16 cellular contexts compared by ENCODE assay signal in the genomic region with DNA sequence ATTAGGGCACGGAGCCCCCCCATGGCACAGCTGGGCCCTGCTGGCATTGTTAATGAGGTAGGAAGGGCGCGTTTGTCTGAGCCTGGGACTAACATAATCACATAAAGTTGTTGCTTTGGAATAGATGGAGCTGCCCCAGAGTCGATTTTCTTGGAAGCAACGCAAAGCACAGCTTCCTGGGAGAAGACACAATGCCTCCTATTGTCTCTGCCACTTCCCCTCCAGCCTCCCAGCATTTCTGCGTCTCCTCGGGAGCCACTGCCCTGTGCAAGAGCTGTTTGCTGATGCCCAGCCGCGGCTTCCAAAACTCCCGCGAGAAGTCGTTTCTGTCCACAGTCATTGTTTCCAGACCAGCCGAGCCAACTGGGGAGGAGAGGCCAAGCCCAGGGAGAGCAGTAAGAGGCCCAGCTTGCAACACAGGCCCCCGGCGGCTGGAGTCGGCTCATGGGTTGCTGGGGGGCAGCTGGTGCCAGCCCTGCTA. TPM values are rescaled to one million over a fixed set of nuclear protein-coding genes. Genes with fewer than 3 reads are reported as not detected.
DNase-seq lines count a peak whose midpoint lies in the region; ATAC-seq and TF ChIP-seq lines count a peak whose summit lies in the region.
"Had no signal": no experiment of that assay in that cellular context is flagged by ENCODE, and none has a peak within 500 bp of the region (broad histone marks: within the 10 kb centered on the region; RNA-seq: fewer than 3 reads in every experiment).

No MANE protein-coding gene starts in this region.

- no peaks in the 10 kb centered on the region for H3K79me2 ChIP-seq in mammary epithelial cell (ENCODE audit: insufficient read depth, low read length)

- no peak overlapping the region for H3K27ac ChIP-seq in mammary epithelial cell (ENCODE audit: insufficient read depth, low read depth, low read length)
- H3K27ac ChIP-seq: SJSA1 had no signal

- no peak overlapping the region for H3K9ac ChIP-seq in mammary epithelial cell (ENCODE audit: insufficient read depth, low read length)

- H4K20me1 ChIP-seq in mammary epithelial cell (ENCODE audit: insufficient read depth, low read length) = no peaks in the 10 kb centered on the region

- intact Hi-C loops in mammary epithelial cell (cut with micrococcal nuclease) (no loop called here), left ventricle myocardium superior (cut with micrococcal nuclease) (no loop called here)

- no peaks in the 10 kb centered on the region for H3K36me3 ChIP-seq in mammary epithelial cell (ENCODE audit: insufficient read depth, low read length)
- H3K36me3 ChIP-seq: esophagus squamous epithelium, SJSA1 had no signal

- H2AFZ ChIP-seq in mammary epithelial cell (ENCODE audit: low read depth, low read length) = peak overlapping the region; percentile 82

- H3K27me3 ChIP-seq in mammary epithelial cell (ENCODE audit: insufficient read depth, low read length) = no peaks in the 10 kb centered on the region
- H3K27me3 ChIP-seq: SJSA1 had no signal

- no peak overlapping the region for H3K4me2 ChIP-seq in mammary epithelial cell (ENCODE audit: insufficient read depth, low read depth, low read length)

- no peak overlapping the region for H3K4me3 ChIP-seq in mammary epithelial cell (replicated peaks in 1 of 3; ENCODE audit: insufficient read depth in 1 of 3, low read depth in 2 of 3, low read length in 3 of 3)
- H3K4me3 ChIP-seq: esophagus squamous epithelium, GM12878, SJSA1 had no signal

- ATAC-seq in left ventricle myocardium superior = peak; percentile 52
- ATAC-seq: CD8-positive, alpha-beta T cell; GM12878 had no signal

- H3K9me3 ChIP-seq in mammary epithelial cell (replicated peaks; ENCODE audit: insufficient read depth, low read length) = peaks cover 11% of the 10 kb centered on the region

- TF ChIP-seq CTCF in mammary epithelial cell (conservative IDR thresholded peaks at IDR 0.05 in 1 of 2, IDR thresholded peaks at IDR 0.05 in 1 of 2; ENCODE audit: extremely low read depth in 1 of 2, insufficient read depth in 1 of 2, low read depth in 1 of 2, low read length in 2 of 2) = no peak
- no peak for TF ChIP-seq CTCF in GM13976 (IDR thresholded peaks at IDR 0.05; ENCODE audit: borderline replicate concordance, control extremely low read depth, extremely low read depth, insufficient read depth, missing control alignments)

- WGBS in mammary epithelial cell (ENCODE audit: low coverage, missing lambda C conversion rate) = 30% methylated on average over 14 of the region's 16 CpGs

- CTCF ChIA-PET in mammary epithelial cell (lab: Charles Lee; ENCODE audit: low non-redundant PET) = no interaction called here

- in situ Hi-C loops in mammary epithelial cell (cut with MboI; ENCODE audit: low sequenced_read_pairs in 2 of 2) (no loop called here), GM13976 (cut with MboI; ENCODE audit: low sequenced_read_pairs, unreplicated experiment) (no loop called here)

- peak; percentile 87 for DNase-seq in Ammon's horn (ENCODE audit: low spot score)
- no peak for DNase-seq in mammary epithelial cell
- DNase-seq in left ventricle myocardium superior = peak; percentile 70
- peak; percentile 92 for DNase-seq in pons (ENCODE audit: low spot score)
- DNase-seq in NCI-H524 (lab: John Stamatoyannopoulos, UW) = no peak
- no peak for DNase-seq in dedifferentiated amniotic fluid mesenchymal stem cell (ENCODE audit: extremely low spot score)
- DNase-seq in GM13976 (ENCODE audit: low spot score) = no peak
- DNase-seq in NCI-H2227 (lab: John Stamatoyannopoulos, UW; ENCODE audit: unreplicated experiment) = no peak
- DNase-seq: activated CD4-positive, alpha-beta T cell treated with anti-CD3 and anti-CD28 coated beads, Interleukin-2, amount 50 U/mL, for 48 hours; activated naive CD8-positive, alpha-beta T cell treated with anti-CD3 and anti-CD28 coated beads, Interleukin-2, amount 50 U/mL, for 24 hours; CD8-positive, alpha-beta T cell; cortex of kidney; esophagus squamous epithelium; NCI-H1105 had no signal

- no TSS peak for BruUV-seq in mammary epithelial cell (replicated peaks; lab: Mats Ljungman, UMichigan)

- H3K4me1 ChIP-seq in mammary epithelial cell (ENCODE audit: insufficient read depth, low read length) = peaks cover 5% of the 10 kb centered on the region
- H3K4me1 ChIP-seq: esophagus squamous epithelium had no signal

- dilution Hi-C loops in mammary epithelial cell (cut with HindIII; ENCODE audit: low sequenced_read_pairs) = no loop called here

RNA-seq across cellular contexts. Expression of gene ALDH1A3, which starts 18.1 kb away (rescaled TPM):
- total RNA-seq in mammary epithelial cell = 100 to 1,000 TPM; 284 to 347 TPM
- 430 TPM for polyA plus RNA-seq in mammary epithelial cell
- 896 TPM for polyA minus RNA-seq in mammary epithelial cell
- 6.8 TPM for total RNA-seq in left ventricle myocardium superior
- total RNA-seq: CD8-positive, alpha-beta T cell had no signal

RNA-seq across cellular contexts. Expression of gene LRRK1, which starts 57.6 kb away (rescaled TPM):
- total RNA-seq in mammary epithelial cell = 10 to 100 TPM; 11.8 to 24.0 TPM
- polyA plus RNA-seq in mammary epithelial cell = 7.7 TPM
- 16.7 TPM for polyA minus RNA-seq in mammary epithelial cell
- total RNA-seq in left ventricle myocardium superior = 2.3 TPM

Comparison
In these comparisons a context has a peak if more than half of its experiments do, and no peak if none do; other contexts are left out.
1. DNase-seq: peak in Ammon's horn (single experiment), left ventricle myocardium superior (single experiment) and pons (single experiment); none in mammary epithelial cell (single experiment), NCI-H524 (0 of 2), dedifferentiated amniotic fluid mesenchymal stem cell (single experiment), GM13976 (single experiment) and NCI-H2227 (single experiment).
2. RNA of gene ALDH1A3, which starts 18.1 kb away (total RNA-seq): 284 to 347 TPM in mammary epithelial cell; 6.8 TPM in left ventricle myocardium superior (single experiment); every median in the first group is over 10 times any median in the second.